ENCODE assay signal across 15 cellular contexts in the genomic region with DNA sequence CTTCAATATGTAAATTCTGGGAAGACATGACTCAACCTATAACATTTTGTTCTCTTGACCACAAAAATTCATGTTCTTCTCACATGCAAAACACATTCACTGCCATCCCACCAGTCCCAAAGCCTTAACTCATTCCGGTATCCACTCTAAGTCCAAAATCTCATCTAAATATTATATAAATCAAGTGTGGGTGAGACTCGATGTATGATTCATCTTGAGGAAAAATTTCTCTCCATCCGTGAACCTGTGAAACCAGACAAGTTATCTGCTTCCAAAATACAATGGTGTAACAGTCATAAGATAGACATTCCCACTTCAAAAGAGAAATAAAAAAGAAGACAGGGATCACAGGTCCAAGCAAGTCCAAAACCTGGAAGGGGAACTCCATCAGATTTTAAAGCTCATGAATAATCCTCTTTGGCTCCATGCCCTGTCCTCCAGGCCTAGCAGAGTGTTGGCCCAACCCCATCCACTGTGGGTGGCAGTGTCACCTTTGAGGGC.
DNase-seq lines count a peak whose midpoint lies in the region; TF ChIP-seq lines count a peak whose summit lies in the region.
"Had no signal": no experiment of that assay in that cellular context is flagged by ENCODE, and none has a peak within 500 bp of the region (broad histone marks: within the 10 kb centered on the region; RNA-seq: fewer than 3 reads in every experiment).

No MANE protein-coding gene starts in this region.

- H3K27ac ChIP-seq in prostate gland (no peak overlapping the region), Peyer's patch (no peak overlapping the region)
- H3K27ac ChIP-seq: right atrium auricular region had no signal

- TF ChIP-seq POLR2A in prostate gland (IDR thresholded peaks at IDR 0.05) (no peak), Peyer's patch (IDR thresholded peaks at IDR 0.05) (no peak)

- H3K4me1 ChIP-seq in prostate gland (replicated peaks) = no peaks in the 10 kb centered on the region
- no peaks in the 10 kb centered on the region for H3K4me1 ChIP-seq in Peyer's patch
- H3K4me1 ChIP-seq: right atrium auricular region had no signal

- H3K36me3 ChIP-seq in prostate gland (no peaks in the 10 kb centered on the region), Peyer's patch (no peaks in the 10 kb centered on the region)
- H3K36me3 ChIP-seq: right atrium auricular region had no signal

- DNase-seq in GM04504 (ENCODE audit: low read depth) (peak; percentile 57), SW480 (ENCODE audit: low spot score) (peak; percentile 61), fibroblast of mammary gland (ENCODE audit: low read depth) (peak; percentile 81), prostate gland (ENCODE audit: low spot score) (peak; percentile 49), SIG-M5 treated with dmso at 0.1 percent for 504 hours (lab: John Stamatoyannopoulos, UW; ENCODE audit: unreplicated experiment) (no peak), Peyer's patch (no peak), NCI-H526 (lab: John Stamatoyannopoulos, UW) (no peak), cortex of kidney (lab: John Stamatoyannopoulos, UW) (no peak)
- DNase-seq: activated CD4-positive, alpha-beta T cell treated with anti-CD3 and anti-CD28 coated beads for 1 hour; activated T-cell treated with anti-CD3 and anti-CD28 coated beads for 4 hours; CD4-positive, alpha-beta T cell; MV-4-11; naive thymus-derived CD4-positive, alpha-beta T cell; stimulated activated naive CD8-positive, alpha-beta T cell treated with anti-CD3 and anti-CD28 coated beads, Interleukin-15, amount 100 ng/mL, for 72 hours had no signal

- H3K27me3 ChIP-seq in prostate gland (replicated peaks; ENCODE audit: insufficient read depth) = no peaks in the 10 kb centered on the region
- H3K27me3 ChIP-seq in Peyer's patch = no peaks in the 10 kb centered on the region
- H3K27me3 ChIP-seq: right atrium auricular region had no signal

- 59% methylated on average over 3 of the region's 3 CpGs for WGBS in prostate gland

- no peaks in the 10 kb centered on the region for H3K9me3 ChIP-seq in prostate gland
- H3K9me3 ChIP-seq in Peyer's patch = no peaks in the 10 kb centered on the region
- H3K9me3 ChIP-seq: right atrium auricular region had no signal

- TF ChIP-seq CTCF in fibroblast of mammary gland (conservative IDR thresholded peaks at IDR 0.05; ENCODE audit: control insufficient read depth, insufficient read depth, low read depth, low read length) = no peak
- no peak for TF ChIP-seq CTCF in prostate gland (IDR thresholded peaks at IDR 0.05)
- TF ChIP-seq CTCF in Peyer's patch (IDR thresholded peaks at IDR 0.05) = no peak

- intact Hi-C loops in prostate gland (cut with DNase I) = no loop called here

- H3K4me3 ChIP-seq in fibroblast of mammary gland (ENCODE audit: control insufficient read depth, low read depth, low read length) (no peak overlapping the region), prostate gland (no peak overlapping the region), Peyer's patch (no peak overlapping the region)
- H3K4me3 ChIP-seq: right atrium auricular region had no signal

Comparison
In these comparisons a context has a peak if more than half of its experiments do, and no peak if none do; other contexts are left out.
1. DNase-seq: peak in GM04504 (single experiment), SW480 (single experiment), fibroblast of mammary gland (single experiment) and prostate gland (single experiment); none in SIG-M5 treated with dmso at 0.1 percent for 504 hours (single experiment), Peyer's patch (0 of 3), NCI-H526 (0 of 2) and cortex of kidney (single experiment).